In genomic region chr1:151494741-151495281, GRCh38 we compare ENCODE assay signal across 8 cellular contexts. TPM values are rescaled to one million over a fixed set of nuclear protein-coding genes. Genes with fewer than 3 reads are reported as not detected.
DNase-seq lines count a peak whose midpoint lies in the region; ATAC-seq and TF ChIP-seq lines count a peak whose summit lies in the region.

No MANE protein-coding gene starts in this region.

- H3K9me3 ChIP-seq in adipocyte (ENCODE audit: control insufficient read depth, low read length): no peaks in the 10 kb centered on the region
- H3K9me3 ChIP-seq in lung (ENCODE audit: control insufficient read depth in 2 of 2, insufficient read depth in 1 of 2, low read length in 1 of 2): no peaks in the 10 kb centered on the region
- H3K9me3 ChIP-seq in left ventricle myocardium inferior (replicated peaks): no peaks in the 10 kb centered on the region

- DNase-seq in BJ (ENCODE audit: low read depth): peak; percentile 47
- DNase-seq in HFF-Myc (ENCODE audit: extremely low read depth, low read depth): peak; percentile 51
- DNase-seq in adipocyte (ENCODE audit: low read depth): peak; percentile 52
- no peak for DNase-seq in lung (ENCODE audit: low spot score)
- no peak for DNase-seq in amniotic stem cell (lab: John Stamatoyannopoulos, UW)
- DNase-seq in effector memory CD8-positive, alpha-beta T cell: no peak
- DNase-seq in NCI-H345 (lab: John Stamatoyannopoulos, UW): no peak
- no peak for DNase-seq in left ventricle myocardium inferior

- H3K27ac ChIP-seq in lung (ENCODE audit: low read depth in 1 of 2, low read length in 1 of 2) (no peak overlapping the region), left ventricle myocardium inferior (replicated peaks) (no peak overlapping the region)

- H3K27me3 ChIP-seq in BJ (ENCODE audit: control insufficient read depth, insufficient read depth, low read length) (peaks cover 16% of the 10 kb centered on the region), adipocyte (replicated peaks; ENCODE audit: control insufficient read depth, insufficient read depth, low read length) (peaks cover 13% of the 10 kb centered on the region), lung (ENCODE audit: control insufficient read depth, insufficient read depth) (no peaks in the 10 kb centered on the region), left ventricle myocardium inferior (ENCODE audit: low read depth) (no peaks in the 10 kb centered on the region)

- H3K4me3 ChIP-seq in BJ (ENCODE audit: low read depth, low read length) (no peak overlapping the region), HFF-Myc (replicated peaks; ENCODE audit: low read depth, low read length) (no peak overlapping the region), adipocyte (ENCODE audit: low read length) (no peak overlapping the region), lung (no peak overlapping the region), left ventricle myocardium inferior (no peak overlapping the region)

- H3K36me3 Mint-ChIP-seq in effector memory CD8-positive, alpha-beta T cell (ENCODE audit: insufficient read depth): no peaks in the 10 kb centered on the region

- CTCF ChIA-PET in BJ (lab: Yijun Ruan, JAX): interaction anchor here (0.7 to 1.2 kb wide), 3 partner anchors 9 to 16 kb away, joined by 3 read pairs; no protein-coding TSS in a partner anchor

- no peak for TF ChIP-seq CTCF in BJ (IDR thresholded peaks at IDR 0.05; ENCODE audit: insufficient read depth, low read depth, low read length)
- TF ChIP-seq CTCF in HFF-Myc (IDR thresholded peaks at IDR 0.05; ENCODE audit: low read depth, low read length, missing control alignments): no peak
- TF ChIP-seq CTCF in lung (IDR thresholded peaks at IDR 0.05; ENCODE audit: control extremely low read depth, extremely low read depth): no peak
- TF ChIP-seq CTCF in left ventricle myocardium inferior (IDR thresholded peaks at IDR 0.05; ENCODE audit: borderline replicate concordance): no peak

- H3K9ac ChIP-seq in adipocyte (ENCODE audit: low read length): no peak overlapping the region

- H3K4me3 Mint-ChIP-seq in effector memory CD8-positive, alpha-beta T cell: no peak overlapping the region

- H3K9me3 Mint-ChIP-seq in effector memory CD8-positive, alpha-beta T cell: no peaks in the 10 kb centered on the region

- no peaks in the 10 kb centered on the region for H3K4me1 Mint-ChIP-seq in effector memory CD8-positive, alpha-beta T cell (ENCODE audit: low read depth in 2 of 2)

- H3K27ac Mint-ChIP-seq in effector memory CD8-positive, alpha-beta T cell: no peak overlapping the region

- peak; percentile 60 for ATAC-seq in lung (ENCODE audit: insufficient read depth, low FRiP score)
- no peak for ATAC-seq in effector memory CD8-positive, alpha-beta T cell (replicated peaks)

- no peaks in the 10 kb centered on the region for H3K27me3 Mint-ChIP-seq in effector memory CD8-positive, alpha-beta T cell

- 0 to 27% methylated on average over 1 of the region's 1 CpG for WGBS in lung, 2 donors

- H3K4me1 ChIP-seq in adipocyte (ENCODE audit: control insufficient read depth, insufficient read depth, low read length): peaks cover 13% of the 10 kb centered on the region
- H3K4me1 ChIP-seq in lung (ENCODE audit: control insufficient read depth in 2 of 2, insufficient read depth in 2 of 2, low read length in 2 of 2): peaks cover 0 to 4% of the 10 kb centered on the region in 2 donors
- H3K4me1 ChIP-seq in left ventricle myocardium inferior: no peaks in the 10 kb centered on the region

- H3K36me3 ChIP-seq in BJ (ENCODE audit: control insufficient read depth, insufficient read depth, low read length) (no peaks in the 10 kb centered on the region), adipocyte (ENCODE audit: control insufficient read depth, insufficient read depth, low read length, severe bottlenecking) (no peaks in the 10 kb centered on the region), lung (ENCODE audit: control insufficient read depth in 2 of 2, insufficient read depth in 2 of 2, low read length in 2 of 2) (no peaks in the 10 kb centered on the region), left ventricle myocardium inferior (no peaks in the 10 kb centered on the region)

- POLR2A ChIA-PET in BJ (lab: Charles Lee): interaction anchor here (0.6 kb wide), 1 partner anchor 286 kb away, joined by 8 read pairs; no protein-coding TSS in a partner anchor

- intact Hi-C loops in left ventricle myocardium inferior (cut with micrococcal nuclease): no loop called here

RNA-seq across cellular contexts. Expression of gene CGN, which starts 16.4 kb away (rescaled TPM):
- polyA plus RNA-seq in BJ (2011; rRNA removed) (0.05 TPM in 1 of 2 replicates, not detected in the other), lung (10 to 100 TPM; 23.4 to 34.7 TPM)
- not detected in 2 replicates for polyA minus RNA-seq in BJ (2011; rRNA and poly(A)+ RNA removed)
- total RNA-seq in lung (10 to 100 TPM; 38.9 to 74.9 TPM), left ventricle myocardium inferior (0.52 TPM)

RNA-seq across cellular contexts. Expression of gene POGZ, which starts 35.5 kb away (rescaled TPM):
- polyA plus RNA-seq in BJ (2011; rRNA removed) (37.1 and 39.8 TPM in 2 replicates), lung (10 to 100 TPM; 12.6 to 23.4 TPM)
- 55.2 and 62.7 TPM in 2 replicates for polyA minus RNA-seq in BJ (2011; rRNA and poly(A)+ RNA removed)
- total RNA-seq in lung (100 to 1,000 TPM in 1 of 2 donors, 10 to 100 TPM in 1; 59.7 to 131 TPM), left ventricle myocardium inferior (37.3 TPM)

RNA-seq across cellular contexts. Expression of gene TUFT1, which starts 45.3 kb away (rescaled TPM):
- polyA plus RNA-seq in BJ (2011; rRNA removed) (14.3 and 18.1 TPM in 2 replicates), lung (1 to 10 TPM; 5.6 to 6.2 TPM)
- 11.9 and 14.9 TPM in 2 replicates for polyA minus RNA-seq in BJ (2011; rRNA and poly(A)+ RNA removed)
- total RNA-seq in lung (10 to 100 TPM in 1 of 2 donors, 1 to 10 TPM in 1; 9.2 to 13.9 TPM), left ventricle myocardium inferior (3.6 TPM)

Comparison
In these comparisons a context has a peak if more than half of its experiments do, and no peak if none do; other contexts are left out.
1. DNase-seq: peak in BJ (single experiment), HFF-Myc (single experiment) and adipocyte (single experiment); none in lung (single experiment), amniotic stem cell (single experiment), effector memory CD8-positive, alpha-beta T cell (0 of 3), NCI-H345 (single experiment) and left ventricle myocardium inferior (single experiment).
2. RNA of gene CGN, which starts 16.4 kb away (total RNA-seq): 38.9 to 74.9 TPM in lung; 0.52 TPM in left ventricle myocardium inferior (single experiment); every median in the first group is over 10 times any median in the second.